Comparison of ENCODE assay signal across 2 cellular contexts in genomic region chr1:155319536-155319935, GRCh38.
TF ChIP-seq lines count a peak whose summit lies in the region.

No MANE protein-coding gene starts in this region.

TF ChIP-seq in HEK293, 187 proteins besides CTCF, POLR2A, EP300 and RAD21:
- TF ChIP-seq ZNF791 (tag by site-specific recombination; IDR thresholded peaks at IDR 0.05): no peak
- TF ChIP-seq ZNF214 (tag by site-specific recombination; IDR thresholded peaks at IDR 0.05; ENCODE audit: borderline replicate concordance): no peak
- TF ChIP-seq ZNF600 (tag by site-specific recombination; IDR thresholded peaks at IDR 0.05): peak; percentile 36; the same call in 1 of the 2 replicates

TF ChIP-seq in K562, 482 proteins besides CTCF, POLR2A, EP300 and RAD21:
- no peak for TF ChIP-seq ZNF133 (CRISPR knock-in tag; IDR thresholded peaks at IDR 0.05)
- TF ChIP-seq FOXM1 (IDR thresholded peaks at IDR 0.05; ENCODE audit: low read depth): no peak
- no peak for TF ChIP-seq FOXM1 (CRISPR knock-in tag; IDR thresholded peaks at IDR 0.05; ENCODE audit: low read depth)
- TF ChIP-seq POLR2B (IDR thresholded peaks at IDR 0.05; ENCODE audit: low read depth, partially characterized antibody): peak; percentile 3
- TF ChIP-seq CHAMP1 (IDR thresholded peaks at IDR 0.05): no peak
- no peak for TF ChIP-seq MAFG (tag; conservative IDR thresholded peaks at IDR 0.05)
- TF ChIP-seq FIP1L1 (IDR thresholded peaks at IDR 0.05; ENCODE audit: low read depth, low read length, poor library complexity, severe bottlenecking): no peak
- no peak for TF ChIP-seq RCOR1 (IDR thresholded peaks at IDR 0.05; ENCODE audit: borderline replicate concordance in 1 of 2, low read depth in 2 of 2, low read length in 2 of 2)
- TF ChIP-seq PTRF (tag; IDR thresholded peaks at IDR 0.05): no peak
